In genomic region chr6:165799736-165800135, GRCh38 we compare ENCODE assay signal across 28 cellular contexts.
DNase-seq lines count a peak whose midpoint lies in the region; ATAC-seq and TF ChIP-seq lines count a peak whose summit lies in the region.
"Had no signal": no experiment of that assay in that cellular context is flagged by ENCODE, and none has a peak within 500 bp of the region (broad histone marks: within the 10 kb centered on the region; RNA-seq: fewer than 3 reads in every experiment).

No MANE protein-coding gene starts in this region.

- DNase-seq in fibroblast of pulmonary artery (ENCODE audit: low read depth) (peak; percentile 68), mucosa of gallbladder (ENCODE audit: low spot score) (peak; percentile 39), substantia nigra (lab: John Stamatoyannopoulos, UW) (no peak), suprapubic skin (ENCODE audit: low spot score in 2 of 2) (no peak)
- no peak for DNase-seq in stimulated activated naive CD4-positive, alpha-beta T cell (lab: John Stamatoyannopoulos, UW)
- DNase-seq: activated B cell treated with CpG ODN at 0.5 μM for 24 hours; activated CD4-positive, alpha-beta memory T cell treated with anti-CD3 and anti-CD28 coated beads, Interleukin-2, amount 10 ng/mL, durations not matched to agents 7 days and 5 days; activated gamma-delta T cell treated with Interleukin-2 at 50 U/mL for 16 hours; CD8-positive, alpha-beta memory T cell; DMS53; GF-D8; HFFc6; kidney; naive thymus-derived CD4-positive, alpha-beta T cell; NCI-H187; NCI-H526; RPMI8226; small intestine; stimulated activated CD4-positive, alpha-beta T cell treated with anti-CD3 and anti-CD28 coated beads, Interleukin-2, amount 100 ng/mL, for 48 hours; stimulated activated naive CD4-positive, alpha-beta T cell treated with Interleukin-2 at 50 U/mL for 16 hours; T-helper 9 cell had no signal

- no peaks in the 10 kb centered on the region for H3K9me3 ChIP-seq in skeletal muscle satellite cell (replicated peaks; ENCODE audit: low read length)
- H3K9me3 ChIP-seq in suprapubic skin: no peaks in the 10 kb centered on the region
- H3K9me3 ChIP-seq: gastroesophageal sphincter, tibial nerve had no signal

- no peak for TF ChIP-seq POLR2A in suprapubic skin (IDR thresholded peaks at IDR 0.05)

- H3K9ac ChIP-seq in skeletal muscle satellite cell (ENCODE audit: low read depth, low read length): peak overlapping the region; percentile 72
- H3K9ac ChIP-seq: KMS-11, parathyroid adenoma had no signal

- H3K36me3 ChIP-seq in skeletal muscle satellite cell (ENCODE audit: insufficient read depth, low read length) (no peaks in the 10 kb centered on the region), suprapubic skin (no peaks in the 10 kb centered on the region)
- H3K36me3 ChIP-seq: gastroesophageal sphincter, tibial nerve had no signal

- TF ChIP-seq EP300 in suprapubic skin (IDR thresholded peaks at IDR 0.05): no peak

- WGBS in suprapubic skin: 55% methylated on average over 4 of the region's 4 CpGs

- H3K27ac ChIP-seq in VCaP: peak overlapping the region; percentile 11; the same call in 1 of the 2 replicates
- H3K27ac ChIP-seq in substantia nigra (ENCODE audit: low read depth, low read length, poor library complexity, severe bottlenecking): no peak overlapping the region
- no peak overlapping the region for H3K27ac ChIP-seq in suprapubic skin
- H3K27ac ChIP-seq: gastroesophageal sphincter, KMS-11, parathyroid adenoma, tibial nerve had no signal

- H3K4me2 ChIP-seq in skeletal muscle satellite cell (ENCODE audit: low read length): peak overlapping the region; percentile 60
- H3K4me2 ChIP-seq: KMS-11 had no signal

- TF ChIP-seq CTCF in VCaP (conservative IDR thresholded peaks at IDR 0.05) (no peak), fibroblast of pulmonary artery (IDR thresholded peaks at IDR 0.05; ENCODE audit: low read length, missing control alignments) (no peak), suprapubic skin (IDR thresholded peaks at IDR 0.05) (no peak)

- H3K4me1 ChIP-seq in skeletal muscle satellite cell (ENCODE audit: control insufficient read depth, insufficient read depth, low read length): peaks cover 31% of the 10 kb centered on the region
- H3K4me1 ChIP-seq in suprapubic skin: peaks cover 4% of the 10 kb centered on the region
- H3K4me1 ChIP-seq: parathyroid adenoma had no signal

- ATAC-seq in GM18502 (IDR thresholded peaks at IDR 0.05; ENCODE audit: poor library complexity, unreplicated experiment): no peak
- ATAC-seq: gastroesophageal sphincter; naive thymus-derived CD4-positive, alpha-beta T cell had no signal

- H3K4me3 ChIP-seq in fibroblast of pulmonary artery (replicated peaks; ENCODE audit: low read depth, low read length): no peak overlapping the region
- H3K4me3 ChIP-seq in skeletal muscle satellite cell (ENCODE audit: low read length): peak overlapping the region; percentile 24
- H3K4me3 ChIP-seq in suprapubic skin: no peak overlapping the region
- H3K4me3 ChIP-seq: gastroesophageal sphincter, tibial nerve had no signal

- H3K27me3 ChIP-seq in skeletal muscle satellite cell (ENCODE audit: control insufficient read depth, insufficient read depth, low read length) (no peaks in the 10 kb centered on the region), suprapubic skin (peaks cover 13% of the 10 kb centered on the region)
- H3K27me3 ChIP-seq: tibial nerve had no signal

Comparison
In these comparisons a context has a peak if more than half of its experiments do, and no peak if none do; other contexts are left out.
1. DNase-seq: peak in fibroblast of pulmonary artery (single experiment) and mucosa of gallbladder (single experiment); none in stimulated activated naive CD4-positive, alpha-beta T cell (0 of 6), substantia nigra (0 of 49) and suprapubic skin (0 of 2).